Comparison of ENCODE assay signal across 18 cellular contexts in genomic region chr12:113064395-113065125, GRCh38. TPM values are rescaled to one million over a fixed set of nuclear protein-coding genes. Genes with fewer than 3 reads are reported as not detected.
DNase-seq lines count a peak whose midpoint lies in the region; ATAC-seq and TF ChIP-seq lines count a peak whose summit lies in the region.
"Had no signal": no experiment of that assay in that cellular context is flagged by ENCODE, and none has a peak within 500 bp of the region (broad histone marks: within the 10 kb centered on the region; RNA-seq: fewer than 3 reads in every experiment).

No MANE protein-coding gene starts in this region.

- H3K4me3 ChIP-seq in BE2C (ENCODE audit: low read depth, low read length) (peak overlapping the region; percentile 10), A673 (ENCODE audit: low read depth, low read length, poor library complexity, severe bottlenecking) (no peak overlapping the region)
- H3K4me3 ChIP-seq: mucosa of descending colon, tibial nerve had no signal

- TF ChIP-seq CTCF in BE2C (IDR thresholded peaks at IDR 0.05; ENCODE audit: low read depth, low read length): no peak
- TF ChIP-seq CTCF in CD4-positive, alpha-beta T cell (IDR thresholded peaks at IDR 0.05): no peak
- TF ChIP-seq CTCF in A673 (conservative IDR thresholded peaks at IDR 0.05; ENCODE audit: low read depth, low read length): no peak

- no TSS peak for BruUV-seq in A673 (replicated peaks; lab: Mats Ljungman, UMichigan)

- intact Hi-C loops in CD4-positive, alpha-beta T cell (cut with DNase I, micrococcal nuclease): no loop called here
- intact Hi-C loops in A673 (cut with micrococcal nuclease; ENCODE audit: unreplicated experiment): no loop called here

- H3K36me3 ChIP-seq in BE2C (no peaks in the 10 kb centered on the region), A673 (ENCODE audit: insufficient read depth, low read length, poor library complexity, severe bottlenecking) (no peaks in the 10 kb centered on the region)
- H3K36me3 ChIP-seq: tibial nerve had no signal

- peaks cover 45% of the 10 kb centered on the region for H3K4me1 Mint-ChIP-seq in CD4-positive, alpha-beta T cell (ENCODE audit: low read depth)
- peaks cover 25 to 65% (median 34%) of the 10 kb centered on the region in 3 donors for H3K4me1 Mint-ChIP-seq in T-cell
- H3K4me1 Mint-ChIP-seq in memory B cell: peaks cover 41% of the 10 kb centered on the region

- H3K9me3 ChIP-seq in BE2C (no peaks in the 10 kb centered on the region), A673 (ENCODE audit: low read depth, low read length, poor library complexity, severe bottlenecking) (no peaks in the 10 kb centered on the region)
- no peaks in the 10 kb centered on the region for H3K9me3 ChIP-seq in CD4-positive, alpha-beta T cell (ENCODE audit: control insufficient read depth, low read length)
- H3K9me3 ChIP-seq: mucosa of descending colon, tibial nerve had no signal

- no peak overlapping the region for H3K4me3 Mint-ChIP-seq in CD4-positive, alpha-beta T cell
- H3K4me3 Mint-ChIP-seq in T-cell (peak overlapping the region in 1 of 3 donors; percentile 59), memory B cell (peak overlapping the region; percentile 48)
- H3K4me3 Mint-ChIP-seq: stimulated activated naive CD8-positive, alpha-beta T cell treated with anti-CD3 and anti-CD28 coated beads, Interleukin-15, Interleukin-2, amounts not matched to agents 100 ng/mL and 50 ng/mL, for 24 hours had no signal

- no peak overlapping the region for H3K27ac ChIP-seq in CD4-positive, alpha-beta T cell (ENCODE audit: low read depth, low read length)
- no peak overlapping the region for H3K27ac ChIP-seq in A673 (ENCODE audit: low read depth, low read length, poor library complexity, severe bottlenecking)
- H3K27ac ChIP-seq: epithelial cell of prostate, tibial nerve had no signal

- peaks cover 8% of the 10 kb centered on the region for H3K36me3 Mint-ChIP-seq in CD4-positive, alpha-beta T cell (ENCODE audit: low read depth)
- H3K36me3 Mint-ChIP-seq in T-cell (no peaks in the 10 kb centered on the region), memory B cell (no peaks in the 10 kb centered on the region)

- CTCF ChIA-PET in CD4-positive, alpha-beta T cell (lab: Charles Lee): interaction anchor here (1.4 kb wide), 1 partner anchor 110 kb away, joined by 3 read pairs; no protein-coding TSS in a partner anchor
- CTCF ChIA-PET in T-cell (lab: Charles Lee) (no interaction called here), A673 (lab: Charles Lee) (no interaction called here)

- no peaks in the 10 kb centered on the region for H3K9me3 Mint-ChIP-seq in CD4-positive, alpha-beta T cell
- H3K9me3 Mint-ChIP-seq in T-cell (no peaks in the 10 kb centered on the region), memory B cell (no peaks in the 10 kb centered on the region)
- H3K9me3 Mint-ChIP-seq: stimulated activated naive CD8-positive, alpha-beta T cell treated with anti-CD3 and anti-CD28 coated beads, Interleukin-15, Interleukin-2, amounts not matched to agents 100 ng/mL and 50 ng/mL, for 24 hours had no signal

- H3K27me3 ChIP-seq in BE2C (no peaks in the 10 kb centered on the region), A673 (replicated peaks; ENCODE audit: insufficient read depth, low read depth, low read length, poor library complexity) (no peaks in the 10 kb centered on the region)
- H3K27me3 ChIP-seq in CD4-positive, alpha-beta T cell (ENCODE audit: control insufficient read depth, insufficient read depth, low read length): no peaks in the 10 kb centered on the region

- DNase-seq in BE2C: no peak
- DNase-seq in CD4-positive, alpha-beta T cell: no peak
- no peak for DNase-seq in T-cell
- DNase-seq in memory B cell (ENCODE audit: low spot score in 2 of 2): no peak
- no peak for DNase-seq in A172 (ENCODE audit: low spot score)
- DNase-seq in HUDEP-2 (lab: John Stamatoyannopoulos, UW; ENCODE audit: unreplicated experiment in 76 of 76): no peak
- no peak for DNase-seq in A673 (ENCODE audit: low spot score)
- DNase-seq: activated CD8-positive, alpha-beta memory T cell treated with anti-CD3 and anti-CD28 coated beads, Interleukin-2, amount 50 U/mL, for 4 hours; activated gamma-delta T cell treated with Interleukin-2 at 50 U/mL for 16 hours; mucosa of descending colon; Right ventricle myocardium superior had no signal

- ATAC-seq in CD4-positive, alpha-beta T cell (ENCODE audit: poor library complexity): no peak
- ATAC-seq in T-cell (replicated peaks in 1 of 4): no peak
- ATAC-seq in memory B cell (ENCODE audit: low read depth): no peak
- ATAC-seq: left lobe of liver, mucosa of descending colon had no signal

- POLR2A ChIA-PET in CD4-positive, alpha-beta T cell (lab: Charles Lee): no interaction called here
- POLR2A ChIA-PET in T-cell (lab: Charles Lee): no interaction called here
- POLR2A ChIA-PET in A673 (lab: Charles Lee; ENCODE audit: low non-redundant PET): no interaction called here

- peak overlapping the region; percentile 78 for H3K27ac Mint-ChIP-seq in CD4-positive, alpha-beta T cell
- H3K27ac Mint-ChIP-seq in T-cell: peak overlapping the region; percentile 65 to 72
- peak overlapping the region; percentile 39 for H3K27ac Mint-ChIP-seq in memory B cell
- H3K27ac Mint-ChIP-seq: stimulated activated naive CD8-positive, alpha-beta T cell treated with anti-CD3 and anti-CD28 coated beads, Interleukin-15, Interleukin-2, amounts not matched to agents 100 ng/mL and 50 ng/mL, for 24 hours had no signal

- H3K27me3 Mint-ChIP-seq in CD4-positive, alpha-beta T cell: no peaks in the 10 kb centered on the region
- H3K27me3 Mint-ChIP-seq in T-cell: no peaks in the 10 kb centered on the region
- H3K27me3 Mint-ChIP-seq in memory B cell: no peaks in the 10 kb centered on the region
- H3K27me3 Mint-ChIP-seq: stimulated activated naive CD8-positive, alpha-beta T cell treated with anti-CD3 and anti-CD28 coated beads, Interleukin-15, Interleukin-2, amounts not matched to agents 100 ng/mL and 50 ng/mL, for 24 hours had no signal

- peaks cover 18% of the 10 kb centered on the region for H3K4me1 ChIP-seq in BE2C
- H3K4me1 ChIP-seq in A673 (ENCODE audit: insufficient read depth, low read length, poor library complexity, severe bottlenecking): no peaks in the 10 kb centered on the region

RNA-seq across cellular contexts. Expression of gene DTX1, which starts 8.0 kb away (rescaled TPM):
- polyA plus RNA-seq in BE2C (2012; ENCODE audit: insufficient read depth, insufficient read length, low read depth): 11.9 TPM
- 10 to 100 TPM; 14.0 to 14.2 TPM for total RNA-seq in CD4-positive, alpha-beta T cell
- total RNA-seq in T-cell: 10 to 100 TPM in 3 of 5 donors, 1 to 10 TPM in 2; 5.6 to 12.0 (median 10.4) TPM
- 2.8 and 3.8 TPM in 2 replicates for total RNA-seq in A172 (2014; rRNA removed; shearing (Covaris generic))
- 5.5 and 6.1 TPM in 2 replicates for total RNA-seq in A673 (2021)
- total RNA-seq: fibroblast of villous mesenchyme, pulmonary artery endothelial cell had no signal
- polyA plus RNA-seq: BJ had no signal
